In genomic region chr2:67234443-67234842, GRCh38 we compare ENCODE assay signal across 1 cellular context.
TF ChIP-seq lines count a peak whose summit lies in the region.

No MANE protein-coding gene starts in this region.

TF ChIP-seq in GM23338, 12 proteins besides CTCF, POLR2A, EP300 and RAD21 (continued from another document):
- TF ChIP-seq ETS1 (IDR thresholded peaks at IDR 0.05) = no peak
- TF ChIP-seq POLR2AphosphoS5 (IDR thresholded peaks at IDR 0.05; ENCODE audit: low read depth) = no peak
- TF ChIP-seq STAT1 (IDR thresholded peaks at IDR 0.05; ENCODE audit: unreplicated experiment) = no peak
- TF ChIP-seq EZH2 (IDR thresholded peaks at IDR 0.05; ENCODE audit: low read depth, unreplicated experiment) = no peak
- no peak for TF ChIP-seq EZH2phosphoT487 (IDR thresholded peaks at IDR 0.05; ENCODE audit: unreplicated experiment)
- TF ChIP-seq ZNF331 (CRISPR knock-in tag; IDR thresholded peaks at IDR 0.05; ENCODE audit: low read depth) = no peak
